Comparison of ENCODE assay signal across 1 cellular context in the genomic region with DNA sequence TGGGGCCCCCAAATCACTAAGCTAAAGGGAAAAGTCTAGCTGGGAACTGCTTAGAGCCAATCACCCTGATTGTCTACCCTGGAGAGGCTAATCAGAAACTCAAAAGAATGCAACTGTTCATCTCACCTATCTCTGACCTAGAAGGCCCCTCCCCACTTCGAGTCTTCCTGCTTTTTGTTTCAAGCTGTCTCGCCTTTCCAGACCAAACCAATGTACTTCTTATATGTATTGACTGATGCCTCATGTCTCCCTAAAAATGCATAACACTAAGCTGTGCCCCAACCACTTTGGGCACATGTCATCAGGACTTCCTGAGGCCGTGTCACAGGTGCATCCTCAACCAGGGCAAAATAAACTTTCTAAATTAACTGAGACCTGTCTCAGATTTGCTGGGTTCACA.
TF ChIP-seq lines count a peak whose summit lies in the region.

No MANE protein-coding gene starts in this region.

TF ChIP-seq in endothelial cell of umbilical vein, 7 proteins besides CTCF, POLR2A, EP300 and RAD21 (continued from another document):
- no peak for TF ChIP-seq POLR2AphosphoS5 (IDR thresholded peaks at IDR 0.05; ENCODE audit: insufficient read depth, low read depth, low read length)
TF ChIP-seq in endothelial cell of umbilical vein: peak in this region for 0.
